In genomic region chr22:27213766-27214581, GRCh38 we compare ENCODE assay signal across 13 cellular contexts.
DNase-seq lines count a peak whose midpoint lies in the region; ATAC-seq and TF ChIP-seq lines count a peak whose summit lies in the region.
"Had no signal": no experiment of that assay in that cellular context is flagged by ENCODE, and none has a peak within 500 bp of the region (broad histone marks: within the 10 kb centered on the region; RNA-seq: fewer than 3 reads in every experiment).

No MANE protein-coding gene starts in this region.

- DNase-seq in astrocyte of the cerebellum (ENCODE audit: low read depth) = peak; percentile 53
- DNase-seq in Right ventricle myocardium superior = peak; percentile 83
- no peak for DNase-seq in neural progenitor cell (ENCODE audit: low spot score)
- DNase-seq in tibial nerve (ENCODE audit: low spot score in 2 of 2) = peak; percentile 37 to 65
- no peak for DNase-seq in KG1 (lab: John Stamatoyannopoulos, UW)
- DNase-seq in stimulated activated naive B cell treated with anti-CD40 and anti-IgM and Interleukin-4, amounts not matched to agents 10 μg/mL and 1 μg/mL and 100 μg/mL, for 72 hours = no peak
- DNase-seq: COR-L47, GOT3, NCI-H524 had no signal

- no peaks in the 10 kb centered on the region for H3K79me2 ChIP-seq in neural progenitor cell (ENCODE audit: low read depth)

- no peak overlapping the region for H2AFZ ChIP-seq in neural progenitor cell (replicated peaks)

- H3F3A ChIP-seq in neural progenitor cell (ENCODE audit: low read depth) = no peaks in the 10 kb centered on the region

- no peak overlapping the region for H3K4me2 ChIP-seq in neural progenitor cell

- 72 to 73% methylated on average over 17 of the region's 17 CpGs for WGBS in tibial nerve, 2 donors

- in situ Hi-C loops in astrocyte of the cerebellum (cut with HindIII; ENCODE audit: low sequenced_read_pairs) = no loop called here

- H3K27ac Mint-ChIP-seq in neural progenitor cell = peak overlapping the region; percentile 82
- H3K27ac Mint-ChIP-seq in stimulated activated naive B cell treated with anti-CD40 and anti-IgM and Interleukin-4, amounts not matched to agents 10 μg/mL and 1 μg/mL and 100 μg/mL, for 72 hours = no peak overlapping the region
- H3K27ac Mint-ChIP-seq: activated naive CD4-positive, alpha-beta T cell treated with anti-CD3 and anti-CD28 coated beads, Interleukin-2, amount 50 U/mL, for 24 hours; natural killer cell treated with Interleukin-12 subunit alpha and Interleukin-12 subunit beta and Interleukin-15 and Interleukin-18, amount 100 ng/mL, for 72 hours had no signal

- no peak overlapping the region for H3K4me3 ChIP-seq in astrocyte of the cerebellum (ENCODE audit: low read depth, low read length)
- H3K4me3 ChIP-seq in neural progenitor cell = no peak overlapping the region
- no peak overlapping the region for H3K4me3 ChIP-seq in tibial nerve

- intact Hi-C loops in Right ventricle myocardium superior (cut with DNase I) = no loop called here

- no peaks in the 10 kb centered on the region for H3K36me3 Mint-ChIP-seq in neural progenitor cell
- H3K36me3 Mint-ChIP-seq in stimulated activated naive B cell treated with anti-CD40 and anti-IgM and Interleukin-4, amounts not matched to agents 10 μg/mL and 1 μg/mL and 100 μg/mL, for 72 hours = no peaks in the 10 kb centered on the region
- H3K36me3 Mint-ChIP-seq: activated naive CD4-positive, alpha-beta T cell treated with anti-CD3 and anti-CD28 coated beads, Interleukin-2, amount 50 U/mL, for 24 hours; natural killer cell treated with Interleukin-12 subunit alpha and Interleukin-12 subunit beta and Interleukin-15 and Interleukin-18, amount 100 ng/mL, for 72 hours had no signal

- H4K20me1 ChIP-seq in neural progenitor cell (ENCODE audit: low read depth) = no peaks in the 10 kb centered on the region

- no peaks in the 10 kb centered on the region for H3K9me3 Mint-ChIP-seq in neural progenitor cell
- peaks cover 4 to 8% of the 10 kb centered on the region in 2 donors for H3K9me3 Mint-ChIP-seq in stimulated activated naive B cell treated with anti-CD40 and anti-IgM and Interleukin-4, amounts not matched to agents 10 μg/mL and 1 μg/mL and 100 μg/mL, for 72 hours
- H3K9me3 Mint-ChIP-seq: activated naive CD4-positive, alpha-beta T cell treated with anti-CD3 and anti-CD28 coated beads, Interleukin-2, amount 50 U/mL, for 24 hours; natural killer cell treated with Interleukin-12 subunit alpha and Interleukin-12 subunit beta and Interleukin-15 and Interleukin-18, amount 100 ng/mL, for 72 hours had no signal

- ATAC-seq in Right ventricle myocardium superior (ENCODE audit: poor library complexity) = peak; percentile 70
- no peak for ATAC-seq in HG02571 (IDR thresholded peaks at IDR 0.05; ENCODE audit: unreplicated experiment)
- ATAC-seq in stimulated activated naive B cell treated with anti-CD40 and anti-IgM and Interleukin-4, amounts not matched to agents 10 μg/mL and 1 μg/mL and 100 μg/mL, for 72 hours (replicated peaks) = no peak
- no peak for ATAC-seq in HG02798 (IDR thresholded peaks at IDR 0.05; ENCODE audit: poor library complexity, unreplicated experiment)
- ATAC-seq: natural killer cell treated with Interleukin-12 subunit alpha and Interleukin-12 subunit beta and Interleukin-15 and Interleukin-18, amount 100 ng/mL, for 72 hours had no signal

- no peak overlapping the region for H3K9ac ChIP-seq in neural progenitor cell

- H3K4me1 ChIP-seq in neural progenitor cell (no peaks in the 10 kb centered on the region), tibial nerve (peaks cover 0 to 17% (median 2%) of the 10 kb centered on the region in 4 donors)

- TF ChIP-seq CTCF in astrocyte of the cerebellum (IDR thresholded peaks at IDR 0.05; ENCODE audit: low read depth, low read length, missing control alignments) (no peak), neural progenitor cell (IDR thresholded peaks at IDR 0.05) (no peak), tibial nerve (IDR thresholded peaks at IDR 0.05) (no peak)

- no peaks in the 10 kb centered on the region for H3K9me3 ChIP-seq in neural progenitor cell (ENCODE audit: low read depth)
- no peaks in the 10 kb centered on the region for H3K9me3 ChIP-seq in tibial nerve

- H3K36me3 ChIP-seq in neural progenitor cell (no peaks in the 10 kb centered on the region), tibial nerve (no peaks in the 10 kb centered on the region)

- H3K27me3 ChIP-seq in neural progenitor cell = no peaks in the 10 kb centered on the region
- no peaks in the 10 kb centered on the region for H3K27me3 ChIP-seq in tibial nerve

- peak overlapping the region; percentile 31 for H3K4me3 Mint-ChIP-seq in neural progenitor cell
- no peak overlapping the region for H3K4me3 Mint-ChIP-seq in stimulated activated naive B cell treated with anti-CD40 and anti-IgM and Interleukin-4, amounts not matched to agents 10 μg/mL and 1 μg/mL and 100 μg/mL, for 72 hours
- H3K4me3 Mint-ChIP-seq: activated naive CD4-positive, alpha-beta T cell treated with anti-CD3 and anti-CD28 coated beads, Interleukin-2, amount 50 U/mL, for 24 hours; natural killer cell treated with Interleukin-12 subunit alpha and Interleukin-12 subunit beta and Interleukin-15 and Interleukin-18, amount 100 ng/mL, for 72 hours had no signal

- TF ChIP-seq EP300 in tibial nerve (IDR thresholded peaks at IDR 0.05) = peak in 1 of 2 donors; percentile 73

- H3K27me3 Mint-ChIP-seq in neural progenitor cell (ENCODE audit: insufficient read depth, low read depth) = peaks cover 19% of the 10 kb centered on the region
- peaks cover 41 to 55% of the 10 kb centered on the region in 2 donors for H3K27me3 Mint-ChIP-seq in stimulated activated naive B cell treated with anti-CD40 and anti-IgM and Interleukin-4, amounts not matched to agents 10 μg/mL and 1 μg/mL and 100 μg/mL, for 72 hours

- no peak for TF ChIP-seq POLR2A in tibial nerve (IDR thresholded peaks at IDR 0.05)

- H3K27ac ChIP-seq in neural progenitor cell (no peak overlapping the region), tibial nerve (peak overlapping the region; percentile 31 to 79 (median 58))

- peaks cover 50% of the 10 kb centered on the region for H3K4me1 Mint-ChIP-seq in neural progenitor cell
- H3K4me1 Mint-ChIP-seq in stimulated activated naive B cell treated with anti-CD40 and anti-IgM and Interleukin-4, amounts not matched to agents 10 μg/mL and 1 μg/mL and 100 μg/mL, for 72 hours = peaks cover 5 to 11% of the 10 kb centered on the region in 2 donors
- H3K4me1 Mint-ChIP-seq: activated naive CD4-positive, alpha-beta T cell treated with anti-CD3 and anti-CD28 coated beads, Interleukin-2, amount 50 U/mL, for 24 hours had no signal

Comparison
In these comparisons a context has a peak if more than half of its experiments do, and no peak if none do; other contexts are left out.
1. DNase-seq: peak in astrocyte of the cerebellum (single experiment), Right ventricle myocardium superior (single experiment) and tibial nerve (2 of 2); none in neural progenitor cell (single experiment), KG1 (single experiment) and stimulated activated naive B cell treated with anti-CD40 and anti-IgM and Interleukin-4, amounts not matched to agents 10 μg/mL and 1 μg/mL and 100 μg/mL, for 72 hours (single experiment).